In genomic region chr10:47403401-47404318, GRCh38 we compare ENCODE assay signal across 14 cellular contexts. TPM values are rescaled to one million over a fixed set of nuclear protein-coding genes. Genes with fewer than 3 reads are reported as not detected.
DNase-seq lines count a peak whose midpoint lies in the region; ATAC-seq, FAIRE-seq and TF ChIP-seq lines count a peak whose summit lies in the region.
"Had no signal": no experiment of that assay in that cellular context is flagged by ENCODE, and none has a peak within 500 bp of the region (broad histone marks: within the 10 kb centered on the region; RNA-seq: fewer than 3 reads in every experiment).

No MANE protein-coding gene starts in this region.

- TF ChIP-seq CTCF in WTC11 (IDR thresholded peaks at IDR 0.05) (no peak), keratinocyte (optimal IDR thresholded peaks at IDR 0.05 in 1 of 3, IDR thresholded peaks at IDR 0.05 in 1 of 3, conservative IDR thresholded peaks at IDR 0.05 in 1 of 3; ENCODE audit: extremely low read depth in 1 of 3, insufficient read depth in 2 of 3, low read length in 3 of 3) (peak in 2 of 3 experiments; percentile 55 to 58)

- H3K27ac Mint-ChIP-seq in stimulated activated naive CD8-positive, alpha-beta T cell treated with anti-CD3 and anti-CD28 coated beads, Interleukin-15, amount 100 ng/mL, for 72 hours: no peak overlapping the region
- no peak overlapping the region for H3K27ac Mint-ChIP-seq in WTC11

- no peak overlapping the region for H3K4me3 Mint-ChIP-seq in stimulated activated naive CD8-positive, alpha-beta T cell treated with anti-CD3 and anti-CD28 coated beads, Interleukin-15, amount 100 ng/mL, for 72 hours
- no peak overlapping the region for H3K4me3 Mint-ChIP-seq in WTC11

- POLR2A ChIA-PET in WTC11 (lab: Charles Lee): interaction anchor here (0.6 to 1.4 kb wide), 3 partner anchors 19 to 748 kb away, joined by 3 read pairs; partner anchors contain the start of gene ZNF488

- H3K79me2 ChIP-seq in keratinocyte (ENCODE audit: control insufficient read depth, insufficient read depth, low read length): no peaks in the 10 kb centered on the region

- peak; percentile 11 for ATAC-seq in stimulated activated naive CD8-positive, alpha-beta T cell treated with anti-CD3 and anti-CD28 coated beads, Interleukin-15, amount 100 ng/mL, for 72 hours
- no peak for ATAC-seq in stimulated activated naive CD8-positive, alpha-beta T cell treated with anti-CD3 and anti-CD28 coated beads, Interleukin-15, Interleukin-2, amounts not matched to agents 100 U/mL and 50 U/mL, for 24 hours
- ATAC-seq in WTC11: peak; percentile 28; the same call in 1 of the 2 replicates
- ATAC-seq in GM18498 (IDR thresholded peaks at IDR 0.05; ENCODE audit: unreplicated experiment): no peak

- no peaks in the 10 kb centered on the region for H3K9me3 Mint-ChIP-seq in stimulated activated naive CD8-positive, alpha-beta T cell treated with anti-CD3 and anti-CD28 coated beads, Interleukin-15, amount 100 ng/mL, for 72 hours
- H3K9me3 Mint-ChIP-seq in WTC11: no peaks in the 10 kb centered on the region

- no peaks in the 10 kb centered on the region for H3K36me3 ChIP-seq in keratinocyte (ENCODE audit: control insufficient read depth in 2 of 2, extremely low read depth in 1 of 2, insufficient read depth in 2 of 2, low read length in 2 of 2)
- H3K36me3 ChIP-seq: left lung had no signal

- H3K4me1 ChIP-seq in keratinocyte (ENCODE audit: control insufficient read depth, extremely low read depth, insufficient read depth, low read length): peaks cover 56% of the 10 kb centered on the region

- H3K9me1 ChIP-seq in keratinocyte (ENCODE audit: control insufficient read depth, extremely low read depth, insufficient read depth, low read length): no peaks in the 10 kb centered on the region

- no peaks in the 10 kb centered on the region for H3K4me1 Mint-ChIP-seq in stimulated activated naive CD8-positive, alpha-beta T cell treated with anti-CD3 and anti-CD28 coated beads, Interleukin-15, amount 100 ng/mL, for 72 hours
- H3K4me1 Mint-ChIP-seq in WTC11: peaks cover 32% of the 10 kb centered on the region

- H3K27me3 ChIP-seq in keratinocyte (ENCODE audit: control insufficient read depth, extremely low read depth, insufficient read depth, low read length): no peaks in the 10 kb centered on the region
- H3K27me3 ChIP-seq: left lung had no signal

- CTCF ChIA-PET in WTC11 (lab: Charles Lee): interaction anchor here (0.6 to 3.4 kb wide), 7 partner anchors 8 to 1262 kb away, joined by 3 to 12 read pairs (median 4); partner anchors contain the start of gene ZNF488

- no peaks in the 10 kb centered on the region for H3K36me3 Mint-ChIP-seq in WTC11

- no peak overlapping the region for H3K4me3 ChIP-seq in keratinocyte (ENCODE audit: control insufficient read depth in 2 of 3, extremely low read depth in 1 of 3, insufficient read depth in 2 of 3, low read depth in 1 of 3, low read length in 3 of 3)
- H3K4me3 ChIP-seq: GM23248, left lung had no signal

- no peak overlapping the region for H2AFZ ChIP-seq in keratinocyte (ENCODE audit: control insufficient read depth, low read length)

- no peak overlapping the region for H3K9ac ChIP-seq in keratinocyte (ENCODE audit: control insufficient read depth, extremely low read depth, insufficient read depth, low read length)
- H3K9ac ChIP-seq: GM23248 had no signal

- no peak for DNase-seq in stimulated activated naive CD8-positive, alpha-beta T cell treated with anti-CD3 and anti-CD28 coated beads, Interleukin-15, amount 100 ng/mL, for 72 hours
- no peak for DNase-seq in stimulated activated naive CD8-positive, alpha-beta T cell treated with anti-CD3 and anti-CD28 coated beads, Interleukin-15, Interleukin-2, amounts not matched to agents 100 U/mL and 50 U/mL, for 24 hours
- DNase-seq in WTC11 (ENCODE audit: low spot score) (no peak), keratinocyte (ENCODE audit: low read depth, low spot score) (no peak), epidermal melanocyte (ENCODE audit: insufficient read length, low spot score) (no peak)
- DNase-seq in stimulated activated CD4-positive, alpha-beta T cell treated with anti-CD3 and anti-CD28 coated beads, Interleukin-12 subunit alpha, Interleukin-12 subunit beta, amount 100 ng/mL, for 4 hours: no peak
- no peak for DNase-seq in activated naive CD4-positive, alpha-beta T cell treated with anti-CD3 and anti-CD28 coated beads, Interleukin-2, amount 50 U/mL, for 16 hours
- DNase-seq: activated gamma-delta T cell had no signal

- peaks cover 10% of the 10 kb centered on the region for H3K27me3 Mint-ChIP-seq in stimulated activated naive CD8-positive, alpha-beta T cell treated with anti-CD3 and anti-CD28 coated beads, Interleukin-15, amount 100 ng/mL, for 72 hours
- no peaks in the 10 kb centered on the region; the same call in 1 of the 2 replicates for H3K27me3 Mint-ChIP-seq in WTC11 (ENCODE audit: low read depth)

- no peaks in the 10 kb centered on the region for H4K20me1 ChIP-seq in keratinocyte (ENCODE audit: control insufficient read depth, extremely low read depth, insufficient read depth, low read length)

- no peaks in the 10 kb centered on the region for H3K9me3 ChIP-seq in keratinocyte (ENCODE audit: control insufficient read depth, low read depth, low read length)
- H3K9me3 ChIP-seq: left lung had no signal

- H3K4me2 ChIP-seq in keratinocyte (ENCODE audit: control insufficient read depth, extremely low read depth, insufficient read depth, low read depth, low read length): peak overlapping the region; percentile 4

- peak overlapping the region; percentile 15 for H3K27ac ChIP-seq in keratinocyte (ENCODE audit: control insufficient read depth, insufficient read depth, low read length)
- H3K27ac ChIP-seq: C4-2B, GM23248 had no signal

- FAIRE-seq in keratinocyte (lab: Jason Lieb, UNC): no peak

- dilution Hi-C loops in keratinocyte (cut with MboI; ENCODE audit: extremely low pct_ligation_motif_present, low sequenced_read_pairs): no loop called here

TF ChIP-seq in WTC11, 78 proteins besides CTCF, POLR2A, EP300 and RAD21:
- no peak for TF ChIP-seq FOXK1 (CRISPR knock-in tag; IDR thresholded peaks at IDR 0.05)
- no peak for TF ChIP-seq MYBL2 (CRISPR knock-in tag; IDR thresholded peaks at IDR 0.05)
- no peak for TF ChIP-seq NFATC4 (CRISPR knock-in tag; IDR thresholded peaks at IDR 0.05)
- no peak for TF ChIP-seq ZMAT4 (CRISPR knock-in tag; IDR thresholded peaks at IDR 0.05)
- TF ChIP-seq NFE2L1 (CRISPR knock-in tag; IDR thresholded peaks at IDR 0.05): 0 out of 2 replicates have a peak, but pooled peaks have one; percentile 7

RNA-seq across cellular contexts. Expression of gene ZNF488, which starts 19.6 kb away (rescaled TPM):
- total RNA-seq in WTC11 (2021): 7.1 to 8.7 TPM (median 8.0 TPM) in 3 replicates
- polyA plus RNA-seq in keratinocyte: 1.2 to 1.4 TPM (median 1.4 TPM) in 3 replicates
- 0.10 TPM for polyA plus RNA-seq in keratinocyte (2011; ENCODE audit: low read depth)
- polyA plus RNA-seq in keratinocyte (2011; cell fraction: cytosol; rRNA removed): 0.67 and 0.83 TPM in 2 replicates
- 0.57 and 0.61 TPM in 2 replicates for polyA plus RNA-seq in keratinocyte (2011; cell fraction: nucleus; rRNA removed)
- 0.79 and 1.1 TPM in 2 replicates for polyA plus RNA-seq in keratinocyte (2012; ENCODE audit: low replicate concordance)
- polyA minus RNA-seq in keratinocyte: 1.2 to 3.1 TPM (median 1.8 TPM) in 3 replicates
- 1.3 TPM for polyA minus RNA-seq in keratinocyte (2011; cell fraction: cytosol; rRNA and poly(A)+ RNA removed)
- polyA minus RNA-seq in keratinocyte (2011; cell fraction: nucleus; rRNA and poly(A)+ RNA removed): 0.31 and 0.32 TPM in 2 replicates
- total RNA-seq: GM23248, NCI-H460 had no signal

RNA-seq across cellular contexts. Expression of gene RBP3, which starts 55.5 kb away (rescaled TPM):
- not detected in 3 replicates for total RNA-seq in WTC11 (2021)
- polyA plus RNA-seq in keratinocyte: not detected in 3 replicates
- not detected for polyA plus RNA-seq in keratinocyte (2011; ENCODE audit: low read depth)
- not detected in 2 replicates for polyA plus RNA-seq in keratinocyte (2011; cell fraction: cytosol; rRNA removed)
- not detected in 2 replicates for polyA plus RNA-seq in keratinocyte (2011; cell fraction: nucleus; rRNA removed)
- not detected in 2 replicates for polyA plus RNA-seq in keratinocyte (2012; ENCODE audit: low replicate concordance)
- polyA minus RNA-seq in keratinocyte: not detected in 3 replicates
- not detected for polyA minus RNA-seq in keratinocyte (2011; cell fraction: cytosol; rRNA and poly(A)+ RNA removed)
- not detected in 2 replicates for polyA minus RNA-seq in keratinocyte (2011; cell fraction: nucleus; rRNA and poly(A)+ RNA removed)
- total RNA-seq: GM23248, left lung, NCI-H460, subcutaneous adipose tissue had no signal
- polyA plus RNA-seq: GM23248 had no signal

Comparison
In these comparisons a context has a peak if more than half of its experiments do, and no peak if none do; other contexts are left out.
1. ATAC-seq: peak in stimulated activated naive CD8-positive, alpha-beta T cell treated with anti-CD3 and anti-CD28 coated beads, Interleukin-15, amount 100 ng/mL, for 72 hours (single experiment) and WTC11 (single experiment); none in stimulated activated naive CD8-positive, alpha-beta T cell treated with anti-CD3 and anti-CD28 coated beads, Interleukin-15, Interleukin-2, amounts not matched to agents 100 U/mL and 50 U/mL, for 24 hours (single experiment) and GM18498 (single experiment).